ENCODE assay signal across 14 cellular contexts in genomic region chr10:131737543-131738395, GRCh38.
DNase-seq lines count a peak whose midpoint lies in the region; ATAC-seq and TF ChIP-seq lines count a peak whose summit lies in the region.
"Had no signal": no experiment of that assay in that cellular context is flagged by ENCODE, and none has a peak within 500 bp of the region (broad histone marks: within the 10 kb centered on the region; RNA-seq: fewer than 3 reads in every experiment).

No MANE protein-coding gene starts in this region.

- H3K4me3 Mint-ChIP-seq in activated CD8-positive, alpha-beta memory T cell treated with anti-CD3 and anti-CD28 coated beads, Interleukin-2, amount 10 ng/mL, durations not matched to agents 7 days and 5 days: no peak overlapping the region
- H3K4me3 Mint-ChIP-seq in activated B cell treated with CpG ODN at 0.5 μM for 24 hours: no peak overlapping the region
- H3K4me3 Mint-ChIP-seq: CD8-positive, alpha-beta T cell had no signal

- peak; percentile 15 for DNase-seq in activated CD8-positive, alpha-beta memory T cell treated with anti-CD3 and anti-CD28 coated beads, Interleukin-2, amount 10 ng/mL, durations not matched to agents 7 days and 5 days
- no peak for DNase-seq in activated CD8-positive, alpha-beta memory T cell treated with anti-CD3 and anti-CD28 coated beads, Interleukin-2, amount 50 U/mL, for 48 hours
- DNase-seq in activated B cell treated with CpG ODN at 0.5 μM for 24 hours: peak; percentile 12
- DNase-seq in islet precursor cell: peak; percentile 19
- peak; percentile 9 for DNase-seq in stimulated activated CD8-positive, alpha-beta memory T cell treated with anti-CD3 and anti-CD28 coated beads, Interleukin-4, amount 100 ng/mL, for 48 hours
- DNase-seq in Karpas-422: no peak
- DNase-seq: CD8-positive, alpha-beta T cell; GOT3; NCI-H187; NCI-H446 treated with DMSO at 0.1 percent for 48 hours; NK-92 treated with Interleukin-12 subunit alpha and Interleukin-12 subunit beta, amount 100 ng/mL, for 24 hours; SHP77 treated with DMSO at 0.1 percent for 48 hours had no signal

- no peaks in the 10 kb centered on the region for H3K9me3 ChIP-seq in Karpas-422 (ENCODE audit: low read length)

- no peaks in the 10 kb centered on the region for H4K20me1 ChIP-seq in Karpas-422 (ENCODE audit: insufficient read depth, low read depth, low read length)

- H3K36me3 ChIP-seq in Karpas-422 (ENCODE audit: insufficient read depth, low read length): no peaks in the 10 kb centered on the region

- H3K27ac ChIP-seq in Karpas-422 (ENCODE audit: low read length): no peak overlapping the region

- no peak overlapping the region for H3K9ac ChIP-seq in Karpas-422 (ENCODE audit: low read length)

- H3K27ac Mint-ChIP-seq in activated CD8-positive, alpha-beta memory T cell treated with anti-CD3 and anti-CD28 coated beads, Interleukin-2, amount 10 ng/mL, durations not matched to agents 7 days and 5 days: no peak overlapping the region
- no peak overlapping the region for H3K27ac Mint-ChIP-seq in activated B cell treated with CpG ODN at 0.5 μM for 24 hours
- H3K27ac Mint-ChIP-seq: CD8-positive, alpha-beta T cell had no signal

- no peaks in the 10 kb centered on the region for H3K4me1 ChIP-seq in Karpas-422 (ENCODE audit: low read length)

- TF ChIP-seq CTCF in activated B cell treated with CpG ODN at 0.5 μM for 24 hours (IDR thresholded peaks at IDR 0.05): no peak

- POLR2A ChIA-PET in activated B cell treated with CpG ODN at 0.5 μM for 24 hours (lab: Charles Lee): no interaction called here

- intact Hi-C loops in activated B cell treated with CpG ODN at 0.5 μM for 24 hours (cut with micrococcal nuclease): no loop called here

- no peak overlapping the region for H3K4me2 ChIP-seq in Karpas-422 (ENCODE audit: low read depth, low read length, poor library complexity, severe bottlenecking)

- H3K27me3 Mint-ChIP-seq in activated CD8-positive, alpha-beta memory T cell treated with anti-CD3 and anti-CD28 coated beads, Interleukin-2, amount 10 ng/mL, durations not matched to agents 7 days and 5 days: no peaks in the 10 kb centered on the region
- H3K27me3 Mint-ChIP-seq in activated B cell treated with CpG ODN at 0.5 μM for 24 hours: no peaks in the 10 kb centered on the region

- no peak overlapping the region for H2AFZ ChIP-seq in Karpas-422 (ENCODE audit: low read length)

- H3K4me1 Mint-ChIP-seq in activated CD8-positive, alpha-beta memory T cell treated with anti-CD3 and anti-CD28 coated beads, Interleukin-2, amount 10 ng/mL, durations not matched to agents 7 days and 5 days: no peaks in the 10 kb centered on the region
- peaks cover 6% of the 10 kb centered on the region for H3K4me1 Mint-ChIP-seq in activated B cell treated with CpG ODN at 0.5 μM for 24 hours

- H3K36me3 Mint-ChIP-seq in activated CD8-positive, alpha-beta memory T cell treated with anti-CD3 and anti-CD28 coated beads, Interleukin-2, amount 10 ng/mL, durations not matched to agents 7 days and 5 days: no peaks in the 10 kb centered on the region
- H3K36me3 Mint-ChIP-seq in activated B cell treated with CpG ODN at 0.5 μM for 24 hours (ENCODE audit: low read depth): no peaks in the 10 kb centered on the region
- H3K36me3 Mint-ChIP-seq: CD8-positive, alpha-beta T cell had no signal

- H3K9me3 Mint-ChIP-seq in activated CD8-positive, alpha-beta memory T cell treated with anti-CD3 and anti-CD28 coated beads, Interleukin-2, amount 10 ng/mL, durations not matched to agents 7 days and 5 days (ENCODE audit: low read depth): no peaks in the 10 kb centered on the region
- H3K9me3 Mint-ChIP-seq in activated B cell treated with CpG ODN at 0.5 μM for 24 hours: no peaks in the 10 kb centered on the region

- H3K79me2 ChIP-seq in Karpas-422 (ENCODE audit: low read length): no peaks in the 10 kb centered on the region

- H3K27me3 ChIP-seq in Karpas-422 (ENCODE audit: low read length): no peaks in the 10 kb centered on the region

- no peak for ATAC-seq in activated CD8-positive, alpha-beta memory T cell treated with anti-CD3 and anti-CD28 coated beads, Interleukin-2, amount 10 ng/mL, durations not matched to agents 7 days and 5 days
- ATAC-seq in activated B cell treated with CpG ODN at 0.5 μM for 24 hours (ENCODE audit: low read depth): no peak
- ATAC-seq in GM18502 (IDR thresholded peaks at IDR 0.05; ENCODE audit: poor library complexity, unreplicated experiment): no peak
- ATAC-seq in GM19351 (IDR thresholded peaks at IDR 0.05; ENCODE audit: unreplicated experiment): no peak
- ATAC-seq: CD8-positive, alpha-beta T cell had no signal

- CTCF ChIA-PET in activated CD8-positive, alpha-beta memory T cell treated with anti-CD3 and anti-CD28 coated beads, Interleukin-2, amount 10 ng/mL, durations not matched to agents 7 days and 5 days (lab: Charles Lee): no interaction called here
- CTCF ChIA-PET in activated B cell treated with CpG ODN at 0.5 μM for 24 hours (lab: Charles Lee): no interaction called here

- no peak overlapping the region for H3K4me3 ChIP-seq in Karpas-422 (ENCODE audit: low read length)

- no peaks in the 10 kb centered on the region for H3K9me2 ChIP-seq in Karpas-422 (replicated peaks; ENCODE audit: insufficient read depth, low read length)

Comparison
In these comparisons a context has a peak if more than half of its experiments do, and no peak if none do; other contexts are left out.
1. DNase-seq: peak in activated CD8-positive, alpha-beta memory T cell treated with anti-CD3 and anti-CD28 coated beads, Interleukin-2, amount 10 ng/mL, durations not matched to agents 7 days and 5 days (single experiment), activated B cell treated with CpG ODN at 0.5 μM for 24 hours (single experiment), islet precursor cell (single experiment) and stimulated activated CD8-positive, alpha-beta memory T cell treated with anti-CD3 and anti-CD28 coated beads, Interleukin-4, amount 100 ng/mL, for 48 hours (single experiment); none in activated CD8-positive, alpha-beta memory T cell treated with anti-CD3 and anti-CD28 coated beads, Interleukin-2, amount 50 U/mL, for 48 hours (single experiment) and Karpas-422 (single experiment).